ENCODE assay signal across 8 cellular contexts in the genomic region with DNA sequence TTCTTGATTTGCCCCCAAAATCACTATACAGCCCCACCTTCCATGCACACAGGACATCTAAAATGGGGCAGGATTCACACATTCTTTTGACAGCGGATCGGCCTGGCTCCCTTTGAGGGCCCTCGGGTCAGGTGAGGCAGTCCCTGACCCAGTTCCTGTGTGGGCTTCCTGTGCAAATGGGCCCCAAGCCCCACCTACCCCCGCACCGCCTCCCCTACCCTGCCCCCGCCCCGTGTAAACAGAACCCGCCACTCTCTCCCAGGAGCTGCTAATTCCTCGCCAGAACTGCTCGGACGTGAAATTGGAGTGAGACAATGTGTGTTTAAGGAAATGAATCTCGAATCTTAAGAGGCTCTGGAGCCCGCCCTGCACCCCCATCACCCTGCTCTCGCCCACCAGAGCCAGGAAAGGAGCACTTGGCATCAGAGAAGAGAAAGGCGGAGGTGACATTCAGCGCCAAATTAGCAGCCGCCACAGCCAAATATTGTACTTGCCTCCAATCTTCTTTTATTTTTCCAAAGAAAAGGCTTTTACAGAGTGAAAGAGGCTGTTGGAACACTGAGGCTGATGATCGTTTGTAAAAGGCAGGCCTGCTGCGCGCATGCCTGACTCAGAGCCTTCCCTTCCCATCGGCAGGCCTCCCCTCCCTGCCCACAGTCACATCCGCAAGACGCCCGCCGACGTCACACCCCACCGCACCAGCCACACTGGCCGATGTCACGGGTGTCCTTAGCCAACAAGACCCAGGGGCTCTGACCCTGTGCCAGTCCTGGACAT. TPM values are rescaled to one million over a fixed set of nuclear protein-coding genes. Genes with fewer than 3 reads are reported as not detected.
DNase-seq lines count a peak whose midpoint lies in the region; ATAC-seq and TF ChIP-seq lines count a peak whose summit lies in the region.

No MANE protein-coding gene starts in this region.

- H3K9ac ChIP-seq in mesendoderm (ENCODE audit: low read length) = peak overlapping the region; percentile 18

- no peak overlapping the region for H2BK15ac ChIP-seq in mesendoderm (replicated peaks; ENCODE audit: low read depth)

- H4K8ac ChIP-seq in mesendoderm (ENCODE audit: low read depth, low read length) = no peak overlapping the region

- peak; percentile 6 for DNase-seq in AG10803 (ENCODE audit: low read depth)
- peak; percentile 69 for DNase-seq in activated CD4-positive, CD25-positive, alpha-beta regulatory T cell treated with anti-CD3 and anti-CD28 coated beads, Interleukin-2, amount 50 U/mL, for 72 hours
- peak in 45 of 61 donors; percentile 21 to 87 (median 62) for DNase-seq in caudate nucleus (lab: John Stamatoyannopoulos, UW)
- DNase-seq in mesendoderm = no peak
- DNase-seq in stimulated activated CD8-positive, alpha-beta memory T cell treated with anti-CD3 and anti-CD28 coated beads, Interleukin-15, amount 100 ng/mL, for 24 hours (ENCODE audit: low read depth) = peak; percentile 22
- no peak for DNase-seq in germinal center (ENCODE audit: low spot score)
- DNase-seq in mesenteric fat pad (ENCODE audit: low spot score) = no peak

- H3K4ac ChIP-seq in mesendoderm (ENCODE audit: low read depth, low read length) = no peak overlapping the region

- no peak for ATAC-seq in HG02610 (IDR thresholded peaks at IDR 0.05; ENCODE audit: unreplicated experiment)

- H2AK5ac ChIP-seq in mesendoderm (ENCODE audit: low read length) = no peak overlapping the region

- no peaks in the 10 kb centered on the region for H3K79me2 ChIP-seq in mesendoderm (ENCODE audit: control insufficient read depth, insufficient read depth, low read length)

- H3K27ac ChIP-seq in caudate nucleus (ENCODE audit: low read depth, low read length) = peak overlapping the region; percentile 90
- no peak overlapping the region for H3K27ac ChIP-seq in mesendoderm (ENCODE audit: low read depth, low read length)

- no peaks in the 10 kb centered on the region for H3K27me3 ChIP-seq in mesendoderm (ENCODE audit: insufficient read depth, low read length, poor library complexity)

- no peak overlapping the region for H3K4me2 ChIP-seq in mesendoderm (ENCODE audit: low read length)

- H3K4me1 ChIP-seq in mesendoderm (ENCODE audit: control insufficient read depth, low read depth, low read length) = peaks cover 15% of the 10 kb centered on the region

- H3K4me3 ChIP-seq in AG10803 (ENCODE audit: low read length) = no peak overlapping the region
- no peak overlapping the region for H3K4me3 ChIP-seq in mesendoderm (ENCODE audit: low read length)

- peak overlapping the region; percentile 46 for H3K56ac ChIP-seq in mesendoderm (ENCODE audit: low read length)

- H3K18ac ChIP-seq in mesendoderm (ENCODE audit: low read length) = no peak overlapping the region

- WGBS in mesendoderm (ENCODE audit: extremely low coverage, insufficient coverage, low lambda C conversion rate) = no CpG with 5 or more reads among the region's 29 CpGs

- H2BK120ac ChIP-seq in mesendoderm (ENCODE audit: low read depth, low read length) = no peak overlapping the region

- H3K79me1 ChIP-seq in mesendoderm (ENCODE audit: low read length) = no peaks in the 10 kb centered on the region

- H3K36me3 ChIP-seq in mesendoderm (ENCODE audit: control insufficient read depth, insufficient read depth, low read length) = no peaks in the 10 kb centered on the region

- H3K23ac ChIP-seq in mesendoderm (ENCODE audit: low read length) = no peak overlapping the region

- TF ChIP-seq CTCF in AG10803 (conservative IDR thresholded peaks at IDR 0.05; ENCODE audit: low read length) = no peak

- no peak overlapping the region for H4K5ac ChIP-seq in mesendoderm (ENCODE audit: low read length)

- H2BK5ac ChIP-seq in mesendoderm (ENCODE audit: low read length) = no peak overlapping the region

RNA-seq across cellular contexts. Expression of a gene that starts 53.1 kb away (rescaled TPM):
- polyA plus RNA-seq in mesendoderm (2013, experiment 1 of 2) = 4.1 TPM
- 3.7 TPM for polyA plus RNA-seq in mesendoderm (2013, experiment 2 of 2)
- total RNA-seq in mesenteric fat pad = 0.45 TPM

Comparison
In these comparisons a context has a peak if more than half of its experiments do, and no peak if none do; other contexts are left out.
1. DNase-seq: peak in AG10803 (single experiment), activated CD4-positive, CD25-positive, alpha-beta regulatory T cell treated with anti-CD3 and anti-CD28 coated beads, Interleukin-2, amount 50 U/mL, for 72 hours (single experiment), caudate nucleus (45 of 61) and stimulated activated CD8-positive, alpha-beta memory T cell treated with anti-CD3 and anti-CD28 coated beads, Interleukin-15, amount 100 ng/mL, for 24 hours (single experiment); none in mesendoderm (single experiment), germinal center (single experiment) and mesenteric fat pad (single experiment).